Comparison of ENCODE assay signal across 21 cellular contexts in the genomic region with DNA sequence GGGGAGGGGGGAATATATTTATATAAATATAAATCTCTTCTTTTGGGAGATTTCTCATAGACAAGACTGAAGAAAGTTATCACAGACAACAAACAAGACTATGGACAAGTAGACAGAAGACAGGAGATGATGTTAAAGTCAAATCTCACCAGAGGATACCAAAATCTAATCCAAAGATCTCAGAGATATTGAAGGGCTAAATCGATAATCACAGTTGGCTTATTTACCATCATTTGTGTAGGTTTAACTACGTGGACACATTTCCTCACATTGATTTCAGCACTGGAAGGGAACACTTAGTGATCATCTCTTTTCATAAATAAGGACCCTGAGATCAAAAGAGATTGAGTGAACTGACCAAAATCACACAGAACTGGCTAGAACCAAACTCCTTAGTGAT. TPM values are rescaled to one million over a fixed set of nuclear protein-coding genes. Genes with fewer than 3 reads are reported as not detected.
DNase-seq lines count a peak whose midpoint lies in the region; ATAC-seq and TF ChIP-seq lines count a peak whose summit lies in the region.
"Had no signal": no experiment of that assay in that cellular context is flagged by ENCODE, and none has a peak within 500 bp of the region (broad histone marks: within the 10 kb centered on the region; RNA-seq: fewer than 3 reads in every experiment).

No MANE protein-coding gene starts in this region.

- intact Hi-C loops in OCI-LY7 (cut with micrococcal nuclease; ENCODE audit: unreplicated experiment) = no loop called here

- TF ChIP-seq CTCF in OCI-LY7 (conservative IDR thresholded peaks at IDR 0.05; ENCODE audit: low read length) (no peak), type B pancreatic cell (conservative IDR thresholded peaks at IDR 0.05) (no peak)

- CTCF ChIA-PET in OCI-LY7 (lab: Charles Lee; ENCODE audit: unreplicated experiment) = no interaction called here

- H3K9me2 ChIP-seq in OCI-LY7 (ENCODE audit: insufficient read depth, low read length) = no peaks in the 10 kb centered on the region

- 0 out of 2 replicates have a peak, but pooled peaks cover 9% of the 10 kb centered on the region for H4K20me1 ChIP-seq in OCI-LY7 (ENCODE audit: insufficient read depth, low read length)

- H3K4me2 ChIP-seq in OCI-LY7 (ENCODE audit: low read length) = no peak overlapping the region

- H3K4me1 ChIP-seq in OCI-LY7 (ENCODE audit: insufficient read depth, low read length, poor library complexity, severe bottlenecking) = peaks cover 38% of the 10 kb centered on the region

- H3K9me3 ChIP-seq in OCI-LY7 (ENCODE audit: low read length) = no peaks in the 10 kb centered on the region
- H3K9me3 ChIP-seq: Peyer's patch had no signal

- peaks cover 8% of the 10 kb centered on the region; the same call in 1 of the 2 replicates for H3K79me2 ChIP-seq in OCI-LY7 (ENCODE audit: insufficient read depth, low read depth, low read length)

- BruUV-seq in OCI-LY7 (replicated peaks; lab: Mats Ljungman, UMichigan) = no TSS peak

- H2AFZ ChIP-seq in OCI-LY7 (ENCODE audit: low read length) = peak overlapping the region; percentile 73; the same call in 1 of the 2 replicates

- H3K27ac Mint-ChIP-seq in memory B cell (peak overlapping the region; percentile 87), type B pancreatic cell (no peak overlapping the region)

- H3K9me3 Mint-ChIP-seq in memory B cell (no peaks in the 10 kb centered on the region), type B pancreatic cell (no peaks in the 10 kb centered on the region)

- H3K4me3 Mint-ChIP-seq in memory B cell (no peak overlapping the region), type B pancreatic cell (peak overlapping the region; percentile 53)
- H3K4me3 Mint-ChIP-seq: CD14-positive monocyte had no signal

- no peaks in the 10 kb centered on the region for H3K36me3 ChIP-seq in OCI-LY7 (ENCODE audit: insufficient read depth, low read length)
- H3K36me3 ChIP-seq: Peyer's patch had no signal

- H3K36me3 Mint-ChIP-seq in memory B cell = peaks cover 2% of the 10 kb centered on the region
- H3K36me3 Mint-ChIP-seq in type B pancreatic cell = no peaks in the 10 kb centered on the region

- H3K27ac ChIP-seq in OCI-LY7 (ENCODE audit: low read depth, low read length, poor library complexity, severe bottlenecking) = no peak overlapping the region
- H3K27ac ChIP-seq: 22Rv1 had no signal

- no peak overlapping the region for H3K4me3 ChIP-seq in OCI-LY7 (ENCODE audit: low read depth, low read length, poor library complexity, severe bottlenecking)
- H3K4me3 ChIP-seq: GM12878, Peyer's patch had no signal

- H3K27me3 Mint-ChIP-seq in memory B cell (no peaks in the 10 kb centered on the region), type B pancreatic cell (no peaks in the 10 kb centered on the region)

- POLR2A ChIA-PET in OCI-LY7 (lab: Charles Lee) = interaction anchor here (6.4 kb wide), 1 partner anchor 19 kb away, joined by 79 read pairs; no protein-coding TSS in a partner anchor

- ATAC-seq in memory B cell (ENCODE audit: low read depth) (no peak), GM21423 (IDR thresholded peaks at IDR 0.05; ENCODE audit: unreplicated experiment) (no peak)
- ATAC-seq: GM12878, HCT116, SK-N-SH treated with all-trans-retinoic acid at 6 μM for 48 hours had no signal

- DNase-seq in NCI-H82 (lab: John Stamatoyannopoulos, UW) = peak; percentile 38
- no peak for DNase-seq in NCI-H82 treated with DMSO at 0.1 percent for 48 hours (lab: John Stamatoyannopoulos, UW; ENCODE audit: unreplicated experiment)
- no peak for DNase-seq in OCI-LY7 (ENCODE audit: low spot score)
- no peak for DNase-seq in memory B cell (ENCODE audit: low spot score in 2 of 2)
- DNase-seq in type B pancreatic cell (ENCODE audit: extremely low spot score, unreplicated experiment) = no peak
- no peak for DNase-seq in inferior parietal cortex (ENCODE audit: extremely low spot score)
- DNase-seq in T1000 (lab: John Stamatoyannopoulos, UW) = no peak
- DNase-seq: DMS53; KBM-7; NCI-H1048; NCI-H226; NCI-H526; NK-92 treated with Interleukin-12 subunit alpha and Interleukin-12 subunit beta, amount 100 ng/mL, for 24 hours; Peyer's patch; SHP77 had no signal

- H3K4me1 Mint-ChIP-seq in memory B cell (peaks cover 35% of the 10 kb centered on the region), type B pancreatic cell (ENCODE audit: unreplicated experiment) (peaks cover 37% of the 10 kb centered on the region)

RNA-seq across cellular contexts. Expression of gene INPP5F, which starts 2.7 kb away (rescaled TPM):
- total RNA-seq in OCI-LY7 (2014; rRNA removed; shearing (Covaris generic)) = 6.2 TPM in 2 replicates
- total RNA-seq in OCI-LY7 (2022) (8.7 and 12.8 TPM in 2 replicates), type B pancreatic cell (ENCODE audit: low replicate concordance) (47.4 and 48.1 TPM in 2 replicates)
